In the genomic region with DNA sequence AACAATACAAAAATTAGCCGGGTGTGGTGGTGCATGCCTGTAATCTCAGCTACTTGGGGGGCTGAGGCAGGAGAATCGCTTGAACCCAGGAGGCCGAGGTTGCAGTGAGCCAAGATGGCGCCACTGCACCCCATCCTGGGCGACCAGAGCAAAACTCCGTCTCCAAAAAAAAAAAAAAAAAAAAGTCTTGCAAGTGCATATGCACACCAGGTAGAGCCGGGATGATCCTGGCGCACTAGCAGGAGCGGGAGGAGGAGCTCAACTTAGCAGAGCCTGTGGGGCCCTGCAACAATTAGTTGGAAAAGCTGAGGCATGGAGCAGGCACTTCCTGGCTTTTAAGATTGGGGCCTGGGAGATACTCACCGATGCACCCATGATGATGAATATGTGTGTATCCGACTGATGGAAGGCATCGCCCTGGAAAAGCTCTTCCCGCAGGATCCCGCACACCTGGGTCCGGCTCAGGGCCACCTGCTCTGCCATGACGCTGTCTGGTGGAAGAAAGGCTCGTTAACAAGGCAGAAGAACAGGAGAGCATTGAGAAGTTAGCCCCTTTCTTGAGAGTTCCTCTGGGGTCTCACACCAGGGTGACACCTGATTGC, we compare ENCODE assay signal across 9 cellular contexts. TPM values are rescaled to one million over a fixed set of nuclear protein-coding genes. Genes with fewer than 3 reads are reported as not detected.
A peak's percentile ranks its signal among the peaks of the same experiment; 100 is the strongest.
DNase-seq lines count a peak whose midpoint lies in the region; ATAC-seq and TF ChIP-seq lines count a peak whose summit lies in the region.
"Had no signal": no experiment of that assay in that cellular context is flagged by ENCODE, and none has a peak within 500 bp of the region (broad histone marks: within the 10 kb centered on the region; RNA-seq: fewer than 3 reads in every experiment).

No MANE protein-coding gene starts in this region.

- intact Hi-C loops in CD14-positive monocyte (cut with micrococcal nuclease), result no loop called here
- intact Hi-C loops in dendritic cell treated with granulocyte-macrophage colony-stimulating factor and Interleukin-4, amounts not matched to agents 40 ng/mL and 50 ng/mL, for 4 days (cut with micrococcal nuclease), result no loop called here

- peak overlapping the region; percentile 90 for H3K4me3 ChIP-seq in LNCaP clone FGC (ENCODE audit: low read depth, low read length)

- TF ChIP-seq CTCF in CD14-positive monocyte (IDR thresholded peaks at IDR 0.05) (no peak), LNCaP clone FGC (IDR thresholded peaks at IDR 0.05; ENCODE audit: control insufficient read depth, extremely low read depth, insufficient read depth) (no peak), nephron progenitor cell (IDR thresholded peaks at IDR 0.05) (no peak)

- peak overlapping the region; percentile 74 to 82 for H3K4me3 Mint-ChIP-seq in CD14-positive monocyte
- peak overlapping the region; percentile 82 for H3K4me3 Mint-ChIP-seq in dendritic cell treated with granulocyte-macrophage colony-stimulating factor and Interleukin-4, amounts not matched to agents 40 ng/mL and 50 ng/mL, for 4 days
- H3K4me3 Mint-ChIP-seq in nephron progenitor cell, result peak overlapping the region; percentile 81

- H3K27ac Mint-ChIP-seq in CD14-positive monocyte (peak overlapping the region; percentile 10 to 99 (median 75)), nephron progenitor cell (no peak overlapping the region)
- peak overlapping the region; percentile 94 for H3K27ac Mint-ChIP-seq in dendritic cell treated with granulocyte-macrophage colony-stimulating factor and Interleukin-4, amounts not matched to agents 40 ng/mL and 50 ng/mL, for 4 days

- H3K27me3 Mint-ChIP-seq in CD14-positive monocyte (ENCODE audit: low read depth in 3 of 3) (peaks cover 0 to 13% (median 0%) of the 10 kb centered on the region in 3 donors), nephron progenitor cell (ENCODE audit: low read depth, poor library complexity) (no peaks in the 10 kb centered on the region)
- H3K27me3 Mint-ChIP-seq in dendritic cell treated with granulocyte-macrophage colony-stimulating factor and Interleukin-4, amounts not matched to agents 40 ng/mL and 50 ng/mL, for 4 days, result no peaks in the 10 kb centered on the region

- H3K36me3 Mint-ChIP-seq in CD14-positive monocyte, result peaks cover 14 to 25% of the 10 kb centered on the region in 2 donors
- peaks cover 65% of the 10 kb centered on the region for H3K36me3 Mint-ChIP-seq in dendritic cell treated with granulocyte-macrophage colony-stimulating factor and Interleukin-4, amounts not matched to agents 40 ng/mL and 50 ng/mL, for 4 days (ENCODE audit: low read depth)
- peaks cover 10% of the 10 kb centered on the region for H3K36me3 Mint-ChIP-seq in nephron progenitor cell (ENCODE audit: low read depth)

- H3K9me3 Mint-ChIP-seq in CD14-positive monocyte (peaks cover 0 to 28% (median 16%) of the 10 kb centered on the region in 7 donors), nephron progenitor cell (peaks cover 55% of the 10 kb centered on the region)
- no peaks in the 10 kb centered on the region for H3K9me3 Mint-ChIP-seq in dendritic cell treated with granulocyte-macrophage colony-stimulating factor and Interleukin-4, amounts not matched to agents 40 ng/mL and 50 ng/mL, for 4 days

- DNase-seq in CD14-positive monocyte (ENCODE audit: low spot score) (no peak), LNCaP clone FGC (ENCODE audit: low read depth) (no peak), nephron progenitor cell (no peak), NCI-H1930 (lab: John Stamatoyannopoulos, UW) (no peak), nucleus accumbens (lab: John Stamatoyannopoulos, UW) (no peak), NCI-H345 treated with DMSO at 0.1 percent for 48 hours (lab: John Stamatoyannopoulos, UW; ENCODE audit: unreplicated experiment) (no peak)
- DNase-seq: activated effector memory CD4-positive, alpha-beta T cell treated with Interleukin-2 at 50 U/mL for 16 hours had no signal

- no peak for ATAC-seq in esophagus mucosa

- H3K4me1 Mint-ChIP-seq in CD14-positive monocyte (peaks cover 70% of the 10 kb centered on the region), nephron progenitor cell (peaks cover 39% of the 10 kb centered on the region)
- peaks cover 62% of the 10 kb centered on the region for H3K4me1 Mint-ChIP-seq in dendritic cell treated with granulocyte-macrophage colony-stimulating factor and Interleukin-4, amounts not matched to agents 40 ng/mL and 50 ng/mL, for 4 days (ENCODE audit: low read depth)

RNA-seq across cellular contexts. Expression of a gene that starts 0.9 kb away (rescaled TPM):
- polyA plus RNA-seq in CD14-positive monocyte, result 10 to 100 TPM; 10.7 to 14.7 TPM
- total RNA-seq in esophagus mucosa, result 75.4 TPM

RNA-seq across cellular contexts. Expression of a gene that starts 1.6 kb away (rescaled TPM):
- polyA plus RNA-seq in CD14-positive monocyte, result 10 to 100 TPM; 31.3 to 33.7 TPM
- total RNA-seq in esophagus mucosa, result 16.1 TPM

RNA-seq across cellular contexts. Expression of a gene that starts 29.7 kb away (rescaled TPM):
- polyA plus RNA-seq in CD14-positive monocyte, result 10 to 100 TPM; 14.5 to 16.3 TPM
- total RNA-seq in esophagus mucosa, result 40.6 TPM

RNA-seq across cellular contexts. Expression of a gene that starts 39.2 kb away (rescaled TPM):
- polyA plus RNA-seq in CD14-positive monocyte, result not detected
- not detected for total RNA-seq in esophagus mucosa

RNA-seq across cellular contexts. Expression of a gene that starts 55.3 kb away (rescaled TPM):
- polyA plus RNA-seq in CD14-positive monocyte, result 10 to 100 TPM; 25.3 to 26.7 TPM
- 20.6 TPM for total RNA-seq in esophagus mucosa
